Comparison of ENCODE assay signal across 10 cellular contexts in the genomic region with DNA sequence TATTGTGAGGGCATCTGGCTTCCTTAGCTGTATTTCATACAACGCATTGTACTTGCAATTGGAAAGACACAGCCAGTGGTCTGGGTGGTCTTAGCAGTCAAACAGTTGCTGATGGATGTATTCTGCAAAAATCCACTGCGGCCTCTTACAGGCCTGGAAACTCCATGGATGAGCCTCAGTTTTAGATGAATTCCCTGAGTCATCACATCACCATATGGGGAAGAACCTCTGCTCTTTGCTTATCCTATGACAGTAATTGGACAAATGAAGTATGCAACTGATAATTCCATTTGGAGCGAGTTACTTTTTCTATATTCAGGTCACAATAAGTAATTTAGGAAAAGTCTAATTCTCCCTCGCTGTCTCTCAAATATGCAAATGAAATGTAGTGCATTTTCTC.
"Had no signal": no experiment of that assay in that cellular context is flagged by ENCODE, and none has a peak within 500 bp of the region (broad histone marks: within the 10 kb centered on the region; RNA-seq: fewer than 3 reads in every experiment).

No MANE protein-coding gene starts in this region.

- H3K4me3 Mint-ChIP-seq: HFFc6, IgD-negative memory B cell had no signal

- H3K4me3 ChIP-seq: GM23248, HAP-1 had no signal

- H3K4me1 ChIP-seq: HAP-1 had no signal

- H3K27ac ChIP-seq: GM23248, HL-60 had no signal

- H2AFZ ChIP-seq: GM23248 had no signal

- H3K9me3 Mint-ChIP-seq: HFFc6, IgD-negative memory B cell had no signal

- DNase-seq: GM23248, GOT3, H7, HFFc6, KG1 had no signal

- H3K9ac ChIP-seq: GM23248 had no signal

- H3K27me3 Mint-ChIP-seq: IgD-negative memory B cell had no signal

- FAIRE-seq: HTR-8/SVneo had no signal

- H3K36me3 ChIP-seq: HAP-1 had no signal

- H3K27ac Mint-ChIP-seq: HFFc6, IgD-negative memory B cell had no signal

- H3K9me3 ChIP-seq: HAP-1 had no signal

- ATAC-seq: HCT116 had no signal
